ENCODE assay signal across 11 cellular contexts in genomic region chr4:185307136-185307950, GRCh38.
DNase-seq lines count a peak whose midpoint lies in the region; ATAC-seq, FAIRE-seq and TF ChIP-seq lines count a peak whose summit lies in the region.
"Had no signal": no experiment of that assay in that cellular context is flagged by ENCODE, and none has a peak within 500 bp of the region (broad histone marks: within the 10 kb centered on the region; RNA-seq: fewer than 3 reads in every experiment).

No MANE protein-coding gene starts in this region.

- no peaks in the 10 kb centered on the region for H4K20me1 ChIP-seq in astrocyte (ENCODE audit: insufficient read depth, low read length)

- no peaks in the 10 kb centered on the region for H3K27me3 Mint-ChIP-seq in astrocyte (ENCODE audit: low read depth, unreplicated experiment)
- H3K27me3 Mint-ChIP-seq: memory B cell had no signal

- H3K27ac ChIP-seq in ACC112 (ENCODE audit: low read depth, low read length) (peak overlapping the region; percentile 93), astrocyte (ENCODE audit: low read depth, low read length) (peak overlapping the region; percentile 95), SJCRH30 (no peak overlapping the region)
- H3K27ac ChIP-seq: C4-2B had no signal

- H3K4me1 Mint-ChIP-seq in astrocyte (ENCODE audit: low read depth, unreplicated experiment): peaks cover 30% of the 10 kb centered on the region

- H3K27me3 ChIP-seq in ACC112 (ENCODE audit: insufficient read depth, low read length) (no peaks in the 10 kb centered on the region), astrocyte (ENCODE audit: insufficient read depth, low read length) (no peaks in the 10 kb centered on the region), SJCRH30 (no peaks in the 10 kb centered on the region)

- peaks cover 24% of the 10 kb centered on the region for H3K4me1 ChIP-seq in ACC112 (ENCODE audit: control insufficient read depth, insufficient read depth, low read length, unreplicated experiment)
- H3K4me1 ChIP-seq in astrocyte (ENCODE audit: insufficient read depth, low read length): peaks cover 28% of the 10 kb centered on the region
- no peaks in the 10 kb centered on the region for H3K4me1 ChIP-seq in SJCRH30

- H3K27ac Mint-ChIP-seq in astrocyte (ENCODE audit: unreplicated experiment): peak overlapping the region; percentile 94
- H3K27ac Mint-ChIP-seq: stimulated activated effector memory CD8-positive, alpha-beta T cell treated with anti-CD3 and anti-CD28 coated beads, Interleukin-12 subunit alpha, Interleukin-12 subunit beta, amount 100 ng/mL, for 72 hours had no signal

- intact Hi-C loops in posterior vena cava (cut with DNase I): no loop called here

- H2AFZ ChIP-seq in ACC112 (ENCODE audit: low read length, unreplicated experiment): no peak overlapping the region
- no peak overlapping the region for H2AFZ ChIP-seq in astrocyte (ENCODE audit: low read depth, low read length)

- no peak for TF ChIP-seq CTCF in astrocyte (IDR thresholded peaks at IDR 0.05; ENCODE audit: insufficient read depth, low read depth, low read length)

- peak overlapping the region; percentile 76 for H3K4me2 ChIP-seq in astrocyte (ENCODE audit: low read length)

- H3K9me3 Mint-ChIP-seq in astrocyte (ENCODE audit: unreplicated experiment): no peaks in the 10 kb centered on the region
- H3K9me3 Mint-ChIP-seq: memory B cell; stimulated activated effector memory CD8-positive, alpha-beta T cell treated with anti-CD3 and anti-CD28 coated beads, Interleukin-12 subunit alpha, Interleukin-12 subunit beta, amount 100 ng/mL, for 72 hours had no signal

- H3K79me2 ChIP-seq in ACC112 (ENCODE audit: control insufficient read depth, insufficient read depth, low read length, unreplicated experiment) (no peaks in the 10 kb centered on the region), astrocyte (ENCODE audit: insufficient read depth, low read length) (peaks cover 3% of the 10 kb centered on the region)

- H3K9me3 ChIP-seq in astrocyte (ENCODE audit: insufficient read depth, low read depth, low read length) (no peaks in the 10 kb centered on the region), SJCRH30 (replicated peaks) (no peaks in the 10 kb centered on the region)

- peak overlapping the region; percentile 82 for H3K9ac ChIP-seq in astrocyte (ENCODE audit: low read length)

- no peak overlapping the region for H3K4me3 ChIP-seq in ACC112 (ENCODE audit: low read depth, low read length)
- no peak overlapping the region for H3K4me3 ChIP-seq in astrocyte (ENCODE audit: insufficient read depth, low read depth, low read length)
- no peak overlapping the region for H3K4me3 ChIP-seq in SJCRH30

- DNase-seq in GM19240 (ENCODE audit: insufficient read length, low spot score) (peak; percentile 22), astrocyte (ENCODE audit: low read depth) (peak; percentile 55), NCI-H524 (lab: John Stamatoyannopoulos, UW) (no peak), SJCRH30 (no peak), posterior vena cava (ENCODE audit: low spot score) (no peak), NCI-H2196 treated with DMSO at 0.1 percent for 48 hours (lab: John Stamatoyannopoulos, UW; ENCODE audit: unreplicated experiment) (no peak)

- peaks cover 23% of the 10 kb centered on the region for H3K36me3 Mint-ChIP-seq in astrocyte (ENCODE audit: low read depth, unreplicated experiment)

- H3K4me3 Mint-ChIP-seq in astrocyte (ENCODE audit: unreplicated experiment): no peak overlapping the region
- H3K4me3 Mint-ChIP-seq: memory B cell; stimulated activated effector memory CD8-positive, alpha-beta T cell treated with anti-CD3 and anti-CD28 coated beads, Interleukin-12 subunit alpha, Interleukin-12 subunit beta, amount 100 ng/mL, for 72 hours had no signal

- H3K36me3 ChIP-seq in ACC112 (ENCODE audit: insufficient read depth, low read length) (peaks cover 10% of the 10 kb centered on the region; the same call in 1 of the 2 replicates), astrocyte (ENCODE audit: insufficient read depth, low read length) (peaks cover 10% of the 10 kb centered on the region), SJCRH30 (peaks cover 2% of the 10 kb centered on the region; the same call in 1 of the 2 replicates)

- ATAC-seq in HG03039 (IDR thresholded peaks at IDR 0.05; ENCODE audit: unreplicated experiment): peak; percentile 62
- ATAC-seq: stimulated activated effector memory CD8-positive, alpha-beta T cell treated with anti-CD3 and anti-CD28 coated beads, Interleukin-12 subunit alpha, Interleukin-12 subunit beta, amount 100 ng/mL, for 72 hours had no signal

- no peak for FAIRE-seq in astrocyte (lab: Jason Lieb, UNC)

Comparison
In these comparisons a context has a peak if more than half of its experiments do, and no peak if none do; other contexts are left out.
1. DNase-seq: peak in GM19240 (single experiment) and astrocyte (single experiment); none in NCI-H524 (0 of 2), SJCRH30 (0 of 2), posterior vena cava (single experiment) and NCI-H2196 treated with DMSO at 0.1 percent for 48 hours (single experiment).